In genomic region chr10:5411941-5412276, GRCh38 we compare ENCODE assay signal across 8 cellular contexts. TPM values are rescaled to one million over a fixed set of nuclear protein-coding genes. Genes with fewer than 3 reads are reported as not detected.
DNase-seq lines count a peak whose midpoint lies in the region; ATAC-seq and TF ChIP-seq lines count a peak whose summit lies in the region.

No MANE protein-coding gene starts in this region.

- TF ChIP-seq CTCF in CD4-positive, alpha-beta T cell (IDR thresholded peaks at IDR 0.05) = no peak
- TF ChIP-seq CTCF in HL-60 (IDR thresholded peaks at IDR 0.05; ENCODE audit: insufficient read depth, low read length) (no peak), mammary epithelial cell (conservative IDR thresholded peaks at IDR 0.05 in 1 of 2, IDR thresholded peaks at IDR 0.05 in 1 of 2; ENCODE audit: extremely low read depth in 1 of 2, insufficient read depth in 1 of 2, low read depth in 1 of 2, low read length in 2 of 2) (no peak)

- H3K9me3 ChIP-seq in CD4-positive, alpha-beta T cell (ENCODE audit: control insufficient read depth, low read length) = no peaks in the 10 kb centered on the region
- H3K9me3 ChIP-seq in mammary epithelial cell (replicated peaks; ENCODE audit: insufficient read depth, low read length) (no peaks in the 10 kb centered on the region), neuron (ENCODE audit: low read length) (peaks cover under 1% of the 10 kb centered on the region)

- H3K4me3 Mint-ChIP-seq in CD4-positive, alpha-beta T cell = peak overlapping the region; percentile 88
- H3K4me3 Mint-ChIP-seq in effector memory CD8-positive, alpha-beta T cell = peak overlapping the region in 1 of 2 donors; percentile 63

- intact Hi-C loops in CD4-positive, alpha-beta T cell (cut with DNase I, micrococcal nuclease) = no loop called here
- intact Hi-C loops in mammary epithelial cell (cut with micrococcal nuclease) = no loop called here

- peaks cover 10% of the 10 kb centered on the region for H3K27me3 ChIP-seq in CD4-positive, alpha-beta T cell (ENCODE audit: control insufficient read depth, insufficient read depth, low read length)
- H3K27me3 ChIP-seq in HL-60 (ENCODE audit: insufficient read depth, poor library complexity, severe bottlenecking) = no peaks in the 10 kb centered on the region
- no peaks in the 10 kb centered on the region for H3K27me3 ChIP-seq in mammary epithelial cell (ENCODE audit: insufficient read depth, low read length)
- H3K27me3 ChIP-seq in neuron (ENCODE audit: insufficient read depth, low read length) = no peaks in the 10 kb centered on the region

- dilution Hi-C loops in mammary epithelial cell (cut with HindIII; ENCODE audit: low sequenced_read_pairs) = no loop called here

- in situ Hi-C loops in mammary epithelial cell (cut with MboI; ENCODE audit: low sequenced_read_pairs in 2 of 2) = no loop called here

- no peaks in the 10 kb centered on the region for H3K36me3 ChIP-seq in mammary epithelial cell (ENCODE audit: insufficient read depth, low read length)
- H3K36me3 ChIP-seq in neuron (ENCODE audit: insufficient read depth, low read length) = no peaks in the 10 kb centered on the region

- peak overlapping the region; percentile 87 for H2AFZ ChIP-seq in mammary epithelial cell (ENCODE audit: low read depth, low read length)
- peak overlapping the region; percentile 75 for H2AFZ ChIP-seq in neuron (ENCODE audit: low read depth, low read length)

- no TSS peak for BruUV-seq in mammary epithelial cell (replicated peaks; lab: Mats Ljungman, UMichigan)

- H3K36me3 Mint-ChIP-seq in CD4-positive, alpha-beta T cell (ENCODE audit: low read depth) = no peaks in the 10 kb centered on the region
- H3K36me3 Mint-ChIP-seq in effector memory CD8-positive, alpha-beta T cell (ENCODE audit: insufficient read depth) = peaks cover 3% of the 10 kb centered on the region

- WGBS in mammary epithelial cell (ENCODE audit: low coverage, missing lambda C conversion rate) = 33% methylated on average over 3 of the region's 3 CpGs

- H3K27ac Mint-ChIP-seq in CD4-positive, alpha-beta T cell = no peak overlapping the region
- H3K27ac Mint-ChIP-seq in effector memory CD8-positive, alpha-beta T cell = no peak overlapping the region

- H3K9ac ChIP-seq in mammary epithelial cell (ENCODE audit: insufficient read depth, low read length) = peak overlapping the region; percentile 76

- no peaks in the 10 kb centered on the region for H4K20me1 ChIP-seq in mammary epithelial cell (ENCODE audit: insufficient read depth, low read length)

- H3K4me1 Mint-ChIP-seq in CD4-positive, alpha-beta T cell (ENCODE audit: low read depth) = peaks cover 4% of the 10 kb centered on the region
- peaks cover 2 to 3% of the 10 kb centered on the region in 2 donors for H3K4me1 Mint-ChIP-seq in effector memory CD8-positive, alpha-beta T cell (ENCODE audit: low read depth in 2 of 2)

- H3K4me1 ChIP-seq in mammary epithelial cell (ENCODE audit: insufficient read depth, low read length) (peaks cover 6% of the 10 kb centered on the region), neuron (ENCODE audit: insufficient read depth, low read length) (peaks cover 18% of the 10 kb centered on the region)

- no peak for DNase-seq in CD4-positive, alpha-beta T cell
- DNase-seq in HL-60 (ENCODE audit: low read depth in 1 of 2, low spot score in 1 of 2) (no peak), mammary epithelial cell (no peak), mucosa of gallbladder (ENCODE audit: low spot score) (no peak)
- DNase-seq in activated CD4-positive, alpha-beta T cell treated with anti-CD3 and anti-CD28 coated beads, Interleukin-2, amount 50 U/mL, for 4 hours = no peak
- no peak for DNase-seq in effector memory CD8-positive, alpha-beta T cell

- CTCF ChIA-PET in CD4-positive, alpha-beta T cell (lab: Charles Lee) = interaction anchor here (1.5 kb wide), 1 partner anchor 562 kb away, joined by 7 read pairs; no protein-coding TSS in a partner anchor
- CTCF ChIA-PET in mammary epithelial cell (lab: Charles Lee; ENCODE audit: low non-redundant PET) = no interaction called here

- peaks cover 10% of the 10 kb centered on the region for H3K27me3 Mint-ChIP-seq in CD4-positive, alpha-beta T cell
- H3K27me3 Mint-ChIP-seq in effector memory CD8-positive, alpha-beta T cell = peaks cover 27 to 29% of the 10 kb centered on the region in 2 donors

- H3K27ac ChIP-seq in CD4-positive, alpha-beta T cell (ENCODE audit: low read depth, low read length) = no peak overlapping the region
- H3K27ac ChIP-seq in HL-60 (replicated peaks) (no peak overlapping the region), mammary epithelial cell (ENCODE audit: insufficient read depth, low read depth, low read length) (peak overlapping the region; percentile 74)

- H3K79me2 ChIP-seq in mammary epithelial cell (ENCODE audit: insufficient read depth, low read length) = peaks cover 44% of the 10 kb centered on the region

- ATAC-seq in CD4-positive, alpha-beta T cell (ENCODE audit: poor library complexity) = no peak
- no peak for ATAC-seq in effector memory CD8-positive, alpha-beta T cell (replicated peaks)
- no peak for ATAC-seq in GM21786 (IDR thresholded peaks at IDR 0.05; ENCODE audit: unreplicated experiment)

- H3K4me3 ChIP-seq in HL-60 (replicated peaks; ENCODE audit: insufficient read depth, low read length) (peak overlapping the region; percentile 80), mammary epithelial cell (replicated peaks in 1 of 3; ENCODE audit: insufficient read depth in 1 of 3, low read depth in 2 of 3, low read length in 3 of 3) (peak overlapping the region in 1 of 3 experiments; percentile 71), neuron (ENCODE audit: low read length) (peak overlapping the region; percentile 69)

- no peaks in the 10 kb centered on the region for H3K9me3 Mint-ChIP-seq in CD4-positive, alpha-beta T cell
- no peaks in the 10 kb centered on the region for H3K9me3 Mint-ChIP-seq in effector memory CD8-positive, alpha-beta T cell

- H3K4me2 ChIP-seq in mammary epithelial cell (ENCODE audit: insufficient read depth, low read depth, low read length) = peak overlapping the region; percentile 63

- POLR2A ChIA-PET in CD4-positive, alpha-beta T cell (lab: Charles Lee) = no interaction called here

RNA-seq across cellular contexts. Expression of gene NET1, which starts 0.4 kb away (rescaled TPM):
- 10 to 100 TPM; 29.0 to 30.5 TPM for total RNA-seq in CD4-positive, alpha-beta T cell
- total RNA-seq in mammary epithelial cell = 10 to 100 TPM in 1 of 2 donors, 1 to 10 TPM in 1; 8.3 to 15.1 TPM
- polyA plus RNA-seq in mammary epithelial cell = 12.2 TPM
- polyA minus RNA-seq in mammary epithelial cell = 40.7 TPM
- total RNA-seq in mucosa of gallbladder = 85.8 TPM

RNA-seq across cellular contexts. Expression of gene TUBAL3, which starts 7.3 kb away (rescaled TPM):
- not detected for total RNA-seq in CD4-positive, alpha-beta T cell
- total RNA-seq in mammary epithelial cell (under 1 TPM; 0.17 to 0.73 TPM), mucosa of gallbladder (0.49 TPM)
- polyA plus RNA-seq in mammary epithelial cell = 7.4 TPM
- 26.7 TPM for polyA minus RNA-seq in mammary epithelial cell

RNA-seq across cellular contexts. Expression of gene UCN3, which starts 47.1 kb away (rescaled TPM):
- total RNA-seq in CD4-positive, alpha-beta T cell = not detected
- total RNA-seq in mammary epithelial cell (not detected), mucosa of gallbladder (0.58 TPM)
- polyA plus RNA-seq in mammary epithelial cell = not detected
- not detected for polyA minus RNA-seq in mammary epithelial cell
